Comparison of ENCODE assay signal across 1 cellular context in the genomic region with DNA sequence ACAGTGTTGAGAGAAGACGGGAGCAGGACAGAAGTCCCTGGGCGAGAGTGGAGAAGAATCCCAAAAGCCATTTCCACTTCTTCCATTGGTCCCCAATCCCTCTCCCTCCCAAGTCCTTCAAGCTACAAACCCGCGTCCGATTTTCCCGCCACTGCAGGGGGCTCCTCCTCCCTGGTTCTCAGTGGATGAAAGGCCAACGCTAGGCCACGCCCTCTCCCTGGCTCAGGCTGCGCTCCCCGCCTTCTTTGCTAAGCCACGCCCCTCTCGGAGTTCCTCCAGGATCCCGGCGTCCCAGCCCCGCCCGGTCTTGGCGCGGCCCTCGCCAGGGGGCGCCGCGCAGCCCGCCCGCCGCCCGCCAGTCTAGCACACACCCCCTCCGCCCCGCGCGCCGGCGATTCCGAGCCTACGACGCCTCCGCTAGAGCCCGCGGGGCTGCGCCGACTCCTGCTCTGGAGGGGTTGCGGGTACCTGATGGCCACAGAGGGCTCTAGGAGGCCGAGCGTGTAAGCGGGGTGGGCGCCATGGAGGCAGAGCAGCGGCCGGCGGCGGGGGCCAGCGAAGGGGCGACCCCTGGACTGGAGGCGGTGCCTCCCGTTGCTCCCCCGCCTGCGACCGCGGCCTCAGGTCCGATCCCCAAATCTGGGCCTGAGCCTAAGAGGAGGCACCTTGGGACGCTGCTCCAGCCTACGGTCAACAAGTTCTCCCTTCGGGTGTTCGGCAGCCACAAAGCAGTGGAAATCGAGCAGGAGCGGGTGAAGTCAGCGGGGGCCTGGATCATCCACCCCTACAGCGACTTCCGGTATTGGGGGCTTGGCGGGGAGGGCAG.
TF ChIP-seq lines count a peak whose summit lies in the region.

Gene HCN3, plus strand, starts transcription at position 394 of the 826 bp plus-strand sequence. Its CDS starts 128 bp downstream, at position 522.

TF ChIP-seq in HepG2, 621 proteins besides CTCF, POLR2A, EP300 and RAD21 (continued from another document and continues in another):
- TF ChIP-seq MTF2 (CRISPR knock-in tag; IDR thresholded peaks at IDR 0.05; ENCODE audit: borderline replicate concordance) (peak; percentile 86; the same call in 1 of the 2 replicates), MXD4 (CRISPR knock-in tag; IDR thresholded peaks at IDR 0.05) (peak; percentile 89), ZFY (CRISPR knock-in tag; IDR thresholded peaks at IDR 0.05) (peak; percentile 63), ARHGAP35 (CRISPR knock-in tag; IDR thresholded peaks at IDR 0.05; ENCODE audit: borderline replicate concordance) (no peak), ARNTL (CRISPR knock-in tag; IDR thresholded peaks at IDR 0.05) (0 out of 2 replicates have a peak, but pooled peaks have one; percentile 36), ZSCAN21 (CRISPR knock-in tag; IDR thresholded peaks at IDR 0.05; ENCODE audit: borderline replicate concordance) (0 out of 2 replicates have a peak, but pooled peaks have one; percentile 60), ZNF362 (CRISPR knock-in tag; IDR thresholded peaks at IDR 0.05; ENCODE audit: borderline replicate concordance) (no peak), IRF1 (CRISPR knock-in tag; IDR thresholded peaks at IDR 0.05; ENCODE audit: low read depth) (no peak), SAP130 (CRISPR knock-in tag; IDR thresholded peaks at IDR 0.05; ENCODE audit: low read depth) (peak; percentile 93), NFAT5 (CRISPR knock-in tag; IDR thresholded peaks at IDR 0.05) (no peak), PHF21A (CRISPR knock-in tag; IDR thresholded peaks at IDR 0.05) (peak; percentile 76), ZSCAN29 (CRISPR knock-in tag; conservative IDR thresholded peaks at IDR 0.05) (0 out of 2 replicates have a peak, but pooled peaks have one; percentile 71), NFYC (CRISPR knock-in tag; IDR thresholded peaks at IDR 0.05) (peak; percentile 74), KLF16 (CRISPR knock-in tag; IDR thresholded peaks at IDR 0.05) (no peak), ZMAT5 (CRISPR knock-in tag; IDR thresholded peaks at IDR 0.05; ENCODE audit: borderline replicate concordance, low read depth) (no peak), ATF3 (CRISPR knock-in tag; IDR thresholded peaks at IDR 0.05) (no peak), KLF11 (CRISPR knock-in tag; IDR thresholded peaks at IDR 0.05) (no peak), TAF15 (IDR thresholded peaks at IDR 0.05; ENCODE audit: low read depth, low read length, poor library complexity, severe bottlenecking) (peak; percentile 35), ZFP90 (CRISPR knock-in tag; IDR thresholded peaks at IDR 0.05; ENCODE audit: borderline replicate concordance) (no peak), GTF3A (CRISPR knock-in tag; conservative IDR thresholded peaks at IDR 0.05) (0 out of 2 replicates have a peak, but pooled peaks have one; percentile 58), ZNF761 (CRISPR knock-in tag; conservative IDR thresholded peaks at IDR 0.05) (0 out of 2 replicates have a peak, but pooled peaks have one; percentile 21), HDAC1 (CRISPR knock-in tag; IDR thresholded peaks at IDR 0.05) (peak; percentile 22; the same call in 1 of the 2 replicates)
- TF ChIP-seq, protein P1, sequence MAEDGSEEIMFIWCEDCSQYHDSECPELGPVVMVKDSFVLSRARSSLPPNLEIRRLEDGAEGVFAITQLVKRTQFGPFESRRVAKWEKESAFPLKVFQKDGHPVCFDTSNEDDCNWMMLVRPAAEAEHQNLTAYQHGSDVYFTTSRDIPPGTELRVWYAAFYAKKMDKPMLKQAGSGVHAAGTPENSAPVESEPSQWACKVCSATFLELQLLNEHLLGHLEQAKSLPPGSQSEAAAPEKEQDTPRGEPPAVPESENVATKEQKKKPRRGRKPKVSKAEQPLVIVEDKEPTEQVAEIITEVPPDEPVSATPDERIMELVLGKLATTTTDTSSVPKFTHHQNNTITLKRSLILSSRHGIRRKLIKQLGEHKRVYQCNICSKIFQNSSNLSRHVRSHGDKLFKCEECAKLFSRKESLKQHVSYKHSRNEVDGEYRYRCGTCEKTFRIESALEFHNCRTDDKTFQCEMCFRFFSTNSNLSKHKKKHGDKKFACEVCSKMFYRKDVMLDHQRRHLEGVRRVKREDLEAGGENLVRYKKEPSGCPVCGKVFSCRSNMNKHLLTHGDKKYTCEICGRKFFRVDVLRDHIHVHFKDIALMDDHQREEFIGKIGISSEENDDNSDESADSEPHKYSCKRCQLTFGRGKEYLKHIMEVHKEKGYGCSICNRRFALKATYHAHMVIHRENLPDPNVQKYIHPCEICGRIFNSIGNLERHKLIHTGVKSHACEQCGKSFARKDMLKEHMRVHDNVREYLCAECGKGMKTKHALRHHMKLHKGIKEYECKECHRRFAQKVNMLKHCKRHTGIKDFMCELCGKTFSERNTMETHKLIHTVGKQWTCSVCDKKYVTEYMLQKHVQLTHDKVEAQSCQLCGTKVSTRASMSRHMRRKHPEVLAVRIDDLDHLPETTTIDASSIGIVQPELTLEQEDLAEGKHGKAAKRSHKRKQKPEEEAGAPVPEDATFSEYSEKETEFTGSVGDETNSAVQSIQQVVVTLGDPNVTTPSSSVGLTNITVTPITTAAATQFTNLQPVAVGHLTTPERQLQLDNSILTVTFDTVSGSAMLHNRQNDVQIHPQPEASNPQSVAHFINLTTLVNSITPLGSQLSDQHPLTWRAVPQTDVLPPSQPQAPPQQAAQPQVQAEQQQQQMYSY (CRISPR knock-in tag; IDR thresholded peaks at IDR 0.05): peak; percentile 58; the same call in 1 of the 2 replicates
- TF ChIP-seq, protein P2, sequence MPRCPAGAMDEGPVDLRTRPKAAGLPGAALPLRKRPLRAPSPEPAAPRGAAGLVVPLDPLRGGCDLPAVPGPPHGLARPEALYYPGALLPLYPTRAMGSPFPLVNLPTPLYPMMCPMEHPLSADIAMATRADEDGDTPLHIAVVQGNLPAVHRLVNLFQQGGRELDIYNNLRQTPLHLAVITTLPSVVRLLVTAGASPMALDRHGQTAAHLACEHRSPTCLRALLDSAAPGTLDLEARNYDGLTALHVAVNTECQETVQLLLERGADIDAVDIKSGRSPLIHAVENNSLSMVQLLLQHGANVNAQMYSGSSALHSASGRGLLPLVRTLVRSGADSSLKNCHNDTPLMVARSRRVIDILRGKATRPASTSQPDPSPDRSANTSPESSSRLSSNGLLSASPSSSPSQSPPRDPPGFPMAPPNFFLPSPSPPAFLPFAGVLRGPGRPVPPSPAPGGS (CRISPR knock-in tag; IDR thresholded peaks at IDR 0.05): peak; percentile 79
- TF ChIP-seq, protein P3, sequence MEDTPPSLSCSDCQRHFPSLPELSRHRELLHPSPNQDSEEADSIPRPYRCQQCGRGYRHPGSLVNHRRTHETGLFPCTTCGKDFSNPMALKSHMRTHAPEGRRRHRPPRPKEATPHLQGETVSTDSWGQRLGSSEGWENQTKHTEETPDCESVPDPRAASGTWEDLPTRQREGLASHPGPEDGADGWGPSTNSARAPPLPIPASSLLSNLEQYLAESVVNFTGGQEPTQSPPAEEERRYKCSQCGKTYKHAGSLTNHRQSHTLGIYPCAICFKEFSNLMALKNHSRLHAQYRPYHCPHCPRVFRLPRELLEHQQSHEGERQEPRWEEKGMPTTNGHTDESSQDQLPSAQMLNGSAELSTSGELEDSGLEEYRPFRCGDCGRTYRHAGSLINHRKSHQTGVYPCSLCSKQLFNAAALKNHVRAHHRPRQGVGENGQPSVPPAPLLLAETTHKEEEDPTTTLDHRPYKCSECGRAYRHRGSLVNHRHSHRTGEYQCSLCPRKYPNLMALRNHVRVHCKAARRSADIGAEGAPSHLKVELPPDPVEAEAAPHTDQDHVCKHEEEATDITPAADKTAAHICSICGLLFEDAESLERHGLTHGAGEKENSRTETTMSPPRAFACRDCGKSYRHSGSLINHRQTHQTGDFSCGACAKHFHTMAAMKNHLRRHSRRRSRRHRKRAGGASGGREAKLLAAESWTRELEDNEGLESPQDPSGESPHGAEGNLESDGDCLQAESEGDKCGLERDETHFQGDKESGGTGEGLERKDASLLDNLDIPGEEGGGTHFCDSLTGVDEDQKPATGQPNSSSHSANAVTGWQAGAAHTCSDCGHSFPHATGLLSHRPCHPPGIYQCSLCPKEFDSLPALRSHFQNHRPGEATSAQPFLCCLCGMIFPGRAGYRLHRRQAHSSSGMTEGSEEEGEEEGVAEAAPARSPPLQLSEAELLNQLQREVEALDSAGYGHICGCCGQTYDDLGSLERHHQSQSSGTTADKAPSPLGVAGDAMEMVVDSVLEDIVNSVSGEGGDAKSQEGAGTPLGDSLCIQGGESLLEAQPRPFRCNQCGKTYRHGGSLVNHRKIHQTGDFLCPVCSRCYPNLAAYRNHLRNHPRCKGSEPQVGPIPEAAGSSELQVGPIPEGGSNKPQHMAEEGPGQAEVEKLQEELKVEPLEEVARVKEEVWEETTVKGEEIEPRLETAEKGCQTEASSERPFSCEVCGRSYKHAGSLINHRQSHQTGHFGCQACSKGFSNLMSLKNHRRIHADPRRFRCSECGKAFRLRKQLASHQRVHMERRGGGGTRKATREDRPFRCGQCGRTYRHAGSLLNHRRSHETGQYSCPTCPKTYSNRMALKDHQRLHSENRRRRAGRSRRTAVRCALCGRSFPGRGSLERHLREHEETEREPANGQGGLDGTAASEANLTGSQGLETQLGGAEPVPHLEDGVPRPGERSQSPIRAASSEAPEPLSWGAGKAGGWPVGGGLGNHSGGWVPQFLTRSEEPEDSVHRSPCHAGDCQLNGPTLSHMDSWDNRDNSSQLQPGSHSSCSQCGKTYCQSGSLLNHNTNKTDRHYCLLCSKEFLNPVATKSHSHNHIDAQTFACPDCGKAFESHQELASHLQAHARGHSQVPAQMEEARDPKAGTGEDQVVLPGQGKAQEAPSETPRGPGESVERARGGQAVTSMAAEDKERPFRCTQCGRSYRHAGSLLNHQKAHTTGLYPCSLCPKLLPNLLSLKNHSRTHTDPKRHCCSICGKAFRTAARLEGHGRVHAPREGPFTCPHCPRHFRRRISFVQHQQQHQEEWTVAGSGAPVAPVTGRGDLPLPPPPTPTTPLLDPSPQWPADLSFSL (CRISPR knock-in tag; IDR thresholded peaks at IDR 0.05): no peak
- TF ChIP-seq, protein P4, sequence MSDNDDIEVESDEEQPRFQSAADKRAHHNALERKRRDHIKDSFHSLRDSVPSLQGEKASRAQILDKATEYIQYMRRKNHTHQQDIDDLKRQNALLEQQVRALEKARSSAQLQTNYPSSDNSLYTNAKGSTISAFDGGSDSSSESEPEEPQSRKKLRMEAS (IDR thresholded peaks at IDR 0.05): peak; percentile 78
- TF ChIP-seq, protein P5, sequence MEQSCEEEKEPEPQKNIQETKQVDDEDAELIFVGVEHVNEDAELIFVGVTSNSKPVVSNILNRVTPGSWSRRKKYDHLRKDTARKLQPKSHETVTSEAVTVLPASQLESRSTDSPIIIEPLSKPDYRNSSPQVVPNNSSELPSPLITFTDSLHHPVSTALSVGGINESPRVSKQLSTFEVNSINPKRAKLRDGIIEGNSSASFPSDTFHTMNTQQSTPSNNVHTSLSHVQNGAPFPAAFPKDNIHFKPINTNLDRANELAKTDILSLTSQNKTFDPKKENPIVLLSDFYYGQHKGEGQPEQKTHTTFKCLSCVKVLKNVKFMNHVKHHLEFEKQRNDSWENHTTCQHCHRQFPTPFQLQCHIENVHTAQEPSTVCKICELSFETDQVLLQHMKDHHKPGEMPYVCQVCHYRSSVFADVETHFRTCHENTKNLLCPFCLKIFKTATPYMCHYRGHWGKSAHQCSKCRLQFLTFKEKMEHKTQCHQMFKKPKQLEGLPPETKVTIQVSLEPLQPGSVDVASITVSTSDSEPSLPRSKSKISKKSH (CRISPR knock-in tag; IDR thresholded peaks at IDR 0.05; ENCODE audit: borderline replicate concordance): peak; percentile 58; the same call in 1 of the 2 replicates
